2 cellular contexts compared by ENCODE assay signal in the genomic region with DNA sequence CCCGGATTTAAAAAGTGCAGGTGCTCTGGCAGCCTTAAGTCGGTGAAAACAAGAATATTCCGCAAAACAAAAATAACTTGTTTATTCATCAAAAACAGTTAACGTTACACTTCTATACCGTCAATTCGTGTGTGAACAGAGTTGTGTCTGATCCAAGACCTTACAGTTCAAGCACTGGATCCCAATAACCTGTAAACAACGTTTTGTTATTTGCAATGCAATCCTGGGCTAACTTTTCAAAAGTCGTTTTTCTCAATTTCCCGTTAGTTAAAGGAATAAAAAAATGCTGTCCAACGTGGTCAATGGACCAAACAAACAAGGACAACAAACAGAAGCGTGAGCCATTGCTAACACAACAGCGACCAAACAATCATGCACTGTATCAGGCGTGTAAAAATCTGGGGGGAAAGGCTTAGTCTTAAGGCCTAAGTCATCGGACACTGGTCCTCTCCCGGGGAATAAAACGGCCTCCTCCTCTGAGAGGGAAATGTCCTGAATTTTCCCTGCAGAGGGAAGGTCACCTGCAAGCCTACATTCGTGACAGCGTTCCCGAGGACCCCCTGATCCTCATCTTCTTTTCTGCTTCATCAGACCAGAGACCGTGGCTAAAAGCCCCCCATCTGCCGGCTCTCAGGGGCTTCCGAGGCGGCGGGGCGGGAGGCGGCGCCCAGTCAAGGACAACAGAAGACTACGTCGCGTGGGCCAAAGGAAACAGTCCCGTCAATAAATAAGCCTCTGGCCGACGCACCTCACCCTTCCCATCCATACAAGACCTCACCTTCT.
TF ChIP-seq lines count a peak whose summit lies in the region.

No MANE protein-coding gene starts in this region.

TF ChIP-seq in Ishikawa, 13 proteins besides CTCF, POLR2A, EP300 and RAD21 (continued from another document):
- TF ChIP-seq, protein P1, sequence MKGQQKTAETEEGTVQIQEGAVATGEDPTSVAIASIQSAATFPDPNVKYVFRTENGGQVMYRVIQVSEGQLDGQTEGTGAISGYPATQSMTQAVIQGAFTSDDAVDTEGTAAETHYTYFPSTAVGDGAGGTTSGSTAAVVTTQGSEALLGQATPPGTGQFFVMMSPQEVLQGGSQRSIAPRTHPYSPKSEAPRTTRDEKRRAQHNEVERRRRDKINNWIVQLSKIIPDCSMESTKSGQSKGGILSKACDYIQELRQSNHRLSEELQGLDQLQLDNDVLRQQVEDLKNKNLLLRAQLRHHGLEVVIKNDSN (IDR thresholded peaks at IDR 0.05), result no peak

TF ChIP-seq in K562, 482 proteins besides CTCF, POLR2A, EP300 and RAD21 (continued from another document):
- TF ChIP-seq MYNN (IDR thresholded peaks at IDR 0.05) (no peak), MYNN (CRISPR knock-in tag; IDR thresholded peaks at IDR 0.05) (no peak), PHF8 (IDR thresholded peaks at IDR 0.05; ENCODE audit: borderline replicate concordance, low read length) (peak; percentile 56), DIDO1 (tag; IDR thresholded peaks at IDR 0.05; ENCODE audit: low read depth) (0 out of 2 replicates have a peak, but pooled peaks have one; percentile 37), CCNT2 (IDR thresholded peaks at IDR 0.05; ENCODE audit: borderline replicate concordance, extremely low read depth, insufficient read length, low read depth, low read length) (no peak), LCOR (CRISPR knock-in tag; IDR thresholded peaks at IDR 0.05) (0 out of 2 replicates have a peak, but pooled peaks have one; percentile 4)
